10 cellular contexts compared by ENCODE assay signal in genomic region chr17:42163113-42163512, GRCh38. TPM values are rescaled to one million over a fixed set of nuclear protein-coding genes. Genes with fewer than 3 reads are reported as not detected.
A peak's percentile ranks its signal among the peaks of the same experiment; 100 is the strongest.
DNase-seq lines count a peak whose midpoint lies in the region; ATAC-seq and TF ChIP-seq lines count a peak whose summit lies in the region.
"Had no signal": no experiment of that assay in that cellular context is flagged by ENCODE, and none has a peak within 500 bp of the region (broad histone marks: within the 10 kb centered on the region; RNA-seq: fewer than 3 reads in every experiment).

No MANE protein-coding gene starts in this region.

- no peak overlapping the region for H3K27ac ChIP-seq in endodermal cell (ENCODE audit: low read depth, low read length)

- no peaks in the 10 kb centered on the region for H3K9me3 Mint-ChIP-seq in endodermal cell

- no peaks in the 10 kb centered on the region for H3K9me3 ChIP-seq in endodermal cell (ENCODE audit: control insufficient read depth, low read length)

- H3K4me3 ChIP-seq in endodermal cell (ENCODE audit: low read length), result no peak overlapping the region

- H3K27me3 ChIP-seq in endodermal cell (ENCODE audit: control insufficient read depth, insufficient read depth, low read length, poor library complexity, severe bottlenecking), result no peaks in the 10 kb centered on the region

- no peak overlapping the region for H3K4me3 Mint-ChIP-seq in endodermal cell
- H3K4me3 Mint-ChIP-seq: activated naive CD8-positive, alpha-beta T cell had no signal

- H3K36me3 ChIP-seq in endodermal cell (ENCODE audit: control insufficient read depth, insufficient read depth, low read length), result no peaks in the 10 kb centered on the region

- H3K36me3 Mint-ChIP-seq in endodermal cell (ENCODE audit: low read depth), result no peaks in the 10 kb centered on the region
- H3K36me3 Mint-ChIP-seq: activated naive CD8-positive, alpha-beta T cell had no signal

- peak; percentile 86 for TF ChIP-seq CTCF in endodermal cell (conservative IDR thresholded peaks at IDR 0.05)

- H3K4me1 Mint-ChIP-seq in endodermal cell, result no peaks in the 10 kb centered on the region

- peaks cover 2% of the 10 kb centered on the region for H3K4me1 ChIP-seq in endodermal cell (ENCODE audit: control insufficient read depth, insufficient read depth, low read length)

- WGBS in endodermal cell (ENCODE audit: insufficient coverage in 1 of 2, insufficient read length in 1 of 2), 2 experiments, result 68 to 84% methylated on average over 5 to 8 of the region's 8 CpGs

- H3K27me3 Mint-ChIP-seq in endodermal cell (ENCODE audit: insufficient read depth), result peaks cover 2% of the 10 kb centered on the region
- H3K27me3 Mint-ChIP-seq: activated naive CD8-positive, alpha-beta T cell had no signal

- no peak overlapping the region for H3K9ac ChIP-seq in endodermal cell (ENCODE audit: extremely low read depth, low read length, poor library complexity, severe bottlenecking)

- peak overlapping the region; percentile 26 for H3K27ac Mint-ChIP-seq in endodermal cell
- H3K27ac Mint-ChIP-seq: activated naive CD8-positive, alpha-beta T cell had no signal

- DNase-seq in NCI-H82 (lab: John Stamatoyannopoulos, UW) (peak; percentile 67), NCI-H82 treated with DMSO at 0.1 percent for 48 hours (lab: John Stamatoyannopoulos, UW; ENCODE audit: unreplicated experiment) (no peak), endodermal cell (peak; percentile 95), glomerular visceral epithelial cell (ENCODE audit: extremely low spot score) (no peak), ureter (ENCODE audit: low spot score) (no peak)
- peak; percentile 47 for DNase-seq in stimulated activated CD4-positive, alpha-beta T cell treated with anti-CD3 and anti-CD28 coated beads, Interleukin-4, amount 100 ng/mL, for 24 hours
- DNase-seq: C1 segment of cervical spinal cord had no signal

- ATAC-seq in SK-N-SH treated with all-trans-retinoic acid at 6 μM for 48 hours, result peak; percentile 16; the same call in 1 of the 3 replicates
- no peak for ATAC-seq in HG03565 (IDR thresholded peaks at IDR 0.05; ENCODE audit: unreplicated experiment)

TF ChIP-seq in SK-N-SH treated with all-trans-retinoic acid at 6 μM for 48 hours, 23 proteins besides CTCF, POLR2A, EP300 and RAD21:
- TF ChIP-seq PPARA (CRISPR knock-in tag; IDR thresholded peaks at IDR 0.05; ENCODE audit: borderline replicate concordance), result no peak
- TF ChIP-seq ZFP30 (CRISPR knock-in tag; IDR thresholded peaks at IDR 0.05), result no peak
- TF ChIP-seq BACH2 (CRISPR knock-in tag; IDR thresholded peaks at IDR 0.05; ENCODE audit: borderline replicate concordance), result no peak
- no peak for TF ChIP-seq CSRNP3 (CRISPR knock-in tag; IDR thresholded peaks at IDR 0.05)
- no peak for TF ChIP-seq CREB5 (CRISPR knock-in tag; IDR thresholded peaks at IDR 0.05; ENCODE audit: low read depth)
- no peak for TF ChIP-seq OSR1 (CRISPR knock-in tag; IDR thresholded peaks at IDR 0.05)

RNA-seq across cellular contexts. Expression of gene RAB5C, which starts 8.3 kb away (rescaled TPM):
- total RNA-seq in endodermal cell (10 to 100 TPM; 61.0 to 67.8 TPM), ureter (120 TPM)
- 87.7 TPM for polyA plus RNA-seq in endodermal cell (2013, experiment 1 of 2)
- 84.5 TPM for polyA plus RNA-seq in endodermal cell (2013, experiment 2 of 2)

RNA-seq across cellular contexts. Expression of gene KCNH4, which starts 17.8 kb away (rescaled TPM):
- total RNA-seq in endodermal cell (not detected), ureter (0.99 TPM)
- 0.36 TPM for polyA plus RNA-seq in endodermal cell (2013, experiment 1 of 2)
- polyA plus RNA-seq in endodermal cell (2013, experiment 2 of 2), result 0.12 TPM

RNA-seq across cellular contexts. Expression of gene HCRT, which starts 22.1 kb away (rescaled TPM):
- total RNA-seq in endodermal cell, result not detected
- polyA plus RNA-seq in endodermal cell (2013, experiment 1 of 2), result not detected
- polyA plus RNA-seq in endodermal cell (2013, experiment 2 of 2), result 0.75 TPM
- not detected for total RNA-seq in ureter

RNA-seq across cellular contexts. Expression of gene GHDC, which starts 31.2 kb away (rescaled TPM):
- total RNA-seq in endodermal cell (1 to 10 TPM; 4.4 to 8.4 TPM), ureter (26.2 TPM)
- 9.1 TPM for polyA plus RNA-seq in endodermal cell (2013, experiment 1 of 2)
- polyA plus RNA-seq in endodermal cell (2013, experiment 2 of 2), result 8.2 TPM

RNA-seq across cellular contexts. Expression of gene HSPB9, which starts 40.5 kb away (rescaled TPM):
- total RNA-seq in endodermal cell (under 1 TPM in 1 of 2 donors, not detected in 1; 0.22 TPM), ureter (not detected)
- 0.28 TPM for polyA plus RNA-seq in endodermal cell (2013, experiment 1 of 2)
- not detected for polyA plus RNA-seq in endodermal cell (2013, experiment 2 of 2)

Comparison
In these comparisons a context has a peak if more than half of its experiments do, and no peak if none do; other contexts are left out.
1. DNase-seq: peak in NCI-H82 (single experiment), endodermal cell (single experiment) and stimulated activated CD4-positive, alpha-beta T cell treated with anti-CD3 and anti-CD28 coated beads, Interleukin-4, amount 100 ng/mL, for 24 hours (single experiment); none in NCI-H82 treated with DMSO at 0.1 percent for 48 hours (single experiment), glomerular visceral epithelial cell (single experiment) and ureter (single experiment).